ENCODE assay signal across 11 cellular contexts in genomic region chr18:28178720-28179119, GRCh38. TPM values are rescaled to one million over a fixed set of nuclear protein-coding genes. Genes with fewer than 3 reads are reported as not detected.
DNase-seq lines count a peak whose midpoint lies in the region; ATAC-seq, FAIRE-seq and TF ChIP-seq lines count a peak whose summit lies in the region.
"Had no signal": no experiment of that assay in that cellular context is flagged by ENCODE, and none has a peak within 500 bp of the region (broad histone marks: within the 10 kb centered on the region; RNA-seq: fewer than 3 reads in every experiment).

No MANE protein-coding gene starts in this region.

- H3K36me3 Mint-ChIP-seq in HFFc6 (ENCODE audit: low read depth) (peaks cover 15% of the 10 kb centered on the region; the same call in 1 of the 2 replicates), natural killer cell (peaks cover 15% of the 10 kb centered on the region)

- peaks cover 5% of the 10 kb centered on the region; the same call in 1 of the 2 replicates for H3K27me3 Mint-ChIP-seq in HFFc6 (ENCODE audit: insufficient read depth)
- H3K27me3 Mint-ChIP-seq in natural killer cell (ENCODE audit: low read depth in 2 of 2), result peaks cover 39 to 59% of the 10 kb centered on the region in 2 donors

- H3K27ac ChIP-seq in ectodermal cell (ENCODE audit: insufficient read depth, low read depth, low read length, poor library complexity, severe bottlenecking), result peak overlapping the region; percentile 71

- DNase-seq in BE2C, result no peak
- peak; percentile 66 for DNase-seq in HFFc6
- DNase-seq in natural killer cell, result no peak
- DNase-seq in hippocampal formation (lab: John Stamatoyannopoulos, UW), result no peak
- DNase-seq in urothelium cell line (ENCODE audit: low spot score), result no peak
- DNase-seq in stimulated activated CD8-positive, alpha-beta memory T cell treated with anti-CD3 and anti-CD28 coated beads, Interleukin-4, amount 100 ng/mL, for 48 hours, result no peak
- DNase-seq: activated CD4-positive, alpha-beta memory T cell treated with anti-CD3 and anti-CD28 coated beads for 36 hours had no signal

- TF ChIP-seq CTCF in BE2C (IDR thresholded peaks at IDR 0.05; ENCODE audit: low read depth, low read length) (no peak), HFFc6 (IDR thresholded peaks at IDR 0.05) (no peak), natural killer cell (IDR thresholded peaks at IDR 0.05) (no peak)

- H3K4me3 Mint-ChIP-seq in HFFc6 (peak overlapping the region; percentile 93), natural killer cell (peak overlapping the region; percentile 84)
- H3K4me3 Mint-ChIP-seq: activated CD4-positive, alpha-beta memory T cell treated with anti-CD3 and anti-CD28 coated beads for 36 hours had no signal

- ATAC-seq in natural killer cell, result no peak
- no peak for ATAC-seq in GM19328 (IDR thresholded peaks at IDR 0.05; ENCODE audit: unreplicated experiment)
- ATAC-seq: GM12878 had no signal

- H3K9me3 ChIP-seq in BE2C (no peaks in the 10 kb centered on the region), ectodermal cell (ENCODE audit: control insufficient read depth, low read length) (no peaks in the 10 kb centered on the region)

- intact Hi-C loops in natural killer cell (cut with micrococcal nuclease), result no loop called here

- H3K4me3 ChIP-seq in BE2C (ENCODE audit: low read depth, low read length) (peak overlapping the region; percentile 66), ectodermal cell (ENCODE audit: insufficient read depth, low read depth, low read length) (peak overlapping the region; percentile 83)
- H3K4me3 ChIP-seq: GM12878 had no signal

- H3K27ac Mint-ChIP-seq in HFFc6 (peak overlapping the region; percentile 75), natural killer cell (no peak overlapping the region)
- H3K27ac Mint-ChIP-seq: activated CD4-positive, alpha-beta memory T cell treated with anti-CD3 and anti-CD28 coated beads for 36 hours had no signal

- H3K36me3 ChIP-seq in BE2C (no peaks in the 10 kb centered on the region), ectodermal cell (ENCODE audit: control insufficient read depth, insufficient read depth, low read length) (no peaks in the 10 kb centered on the region)

- no peak for FAIRE-seq in urothelium cell line (lab: Jason Lieb, UNC)
- FAIRE-seq: GM12878 had no signal

- H3K4me1 Mint-ChIP-seq in HFFc6 (ENCODE audit: low read depth), result peaks cover 64% of the 10 kb centered on the region
- H3K4me1 Mint-ChIP-seq in natural killer cell, result peaks cover 11 to 15% of the 10 kb centered on the region in 2 donors

- no peaks in the 10 kb centered on the region for H3K27me3 ChIP-seq in BE2C
- peaks cover 3% of the 10 kb centered on the region for H3K27me3 ChIP-seq in ectodermal cell (ENCODE audit: control insufficient read depth, insufficient read depth, low read length, poor library complexity, severe bottlenecking)

- H3K4me1 ChIP-seq in BE2C, result no peaks in the 10 kb centered on the region
- peaks cover 10% of the 10 kb centered on the region for H3K4me1 ChIP-seq in ectodermal cell (ENCODE audit: control insufficient read depth, insufficient read depth, low read length)

- H3K9me3 Mint-ChIP-seq in HFFc6 (no peaks in the 10 kb centered on the region), natural killer cell (no peaks in the 10 kb centered on the region)

- 14 to 19% methylated on average over 5 to 6 of the region's 6 CpGs for WGBS in ectodermal cell, 2 experiments

RNA-seq across cellular contexts. Expression of gene CDH2, which starts 1.8 kb away (rescaled TPM):
- polyA plus RNA-seq in BE2C (2012; ENCODE audit: insufficient read depth, insufficient read length, low read depth), result 78.9 TPM
- total RNA-seq in HFFc6 (2021; fragmentation: NEBNext Ultra II Directional; extraction: Animal tissue kit (Norgen Biotek cat#: 25700)), result 100 to 1,000 TPM; 194 to 317 (median 206) TPM
- polyA plus RNA-seq in ectodermal cell (2013, experiment 1 of 4), result 330 TPM
- polyA plus RNA-seq in ectodermal cell (2013, experiment 2 of 4), result 428 TPM
- 316 TPM for polyA plus RNA-seq in ectodermal cell (2013, experiment 3 of 4)
- 362 TPM for polyA plus RNA-seq in ectodermal cell (2013, experiment 4 of 4)
- under 1 TPM; 0.09 to 0.35 (median 0.26) TPM for total RNA-seq in natural killer cell
- total RNA-seq: activated CD4-positive, alpha-beta memory T cell treated with anti-CD3 and anti-CD28 coated beads for 36 hours; HT-29 had no signal

Comparison
In these comparisons a context has a peak if more than half of its experiments do, and no peak if none do; other contexts are left out.
1. RNA of gene CDH2, which starts 1.8 kb away (total RNA-seq): 194 to 317 TPM in HFFc6; 0.09 to 0.35 TPM in natural killer cell; every median in the first group is over 100 times any median in the second.